Comparison of ENCODE assay signal across 11 cellular contexts in the genomic region with DNA sequence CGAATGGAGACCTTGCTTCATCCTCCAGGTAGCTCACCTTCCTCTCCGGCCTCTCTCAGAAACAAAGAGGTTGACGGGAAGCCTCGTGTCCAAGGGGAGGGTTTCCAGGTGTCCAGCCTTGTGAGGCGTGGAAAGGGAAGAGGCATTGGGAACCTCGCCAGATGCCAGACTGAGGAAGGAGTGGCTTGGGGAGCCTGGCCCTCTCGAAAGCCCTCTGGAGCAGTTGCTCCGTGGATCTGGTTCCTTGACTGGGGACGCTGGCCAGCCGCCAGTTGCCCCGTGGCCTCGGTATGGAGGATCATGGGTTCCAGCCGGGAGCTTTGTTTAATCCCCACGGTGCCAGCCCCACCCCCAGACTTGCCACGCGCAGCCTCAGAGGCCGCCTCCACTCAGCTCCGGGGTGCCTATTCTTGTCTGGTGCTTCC. TPM values are rescaled to one million over a fixed set of nuclear protein-coding genes. Genes with fewer than 3 reads are reported as not detected.
A peak's percentile ranks its signal among the peaks of the same experiment; 100 is the strongest.
DNase-seq lines count a peak whose midpoint lies in the region; ATAC-seq and TF ChIP-seq lines count a peak whose summit lies in the region.
"Had no signal": no experiment of that assay in that cellular context is flagged by ENCODE, and none has a peak within 500 bp of the region (broad histone marks: within the 10 kb centered on the region; RNA-seq: fewer than 3 reads in every experiment).

No MANE protein-coding gene starts in this region.

- H4K20me1 ChIP-seq in Karpas-422 (ENCODE audit: insufficient read depth, low read depth, low read length) = no peaks in the 10 kb centered on the region

- H3K4me1 ChIP-seq in upper lobe of left lung (peaks cover 17 to 29% (median 18%) of the 10 kb centered on the region in 4 donors), Karpas-422 (ENCODE audit: low read length) (no peaks in the 10 kb centered on the region)

- 33 to 47% methylated on average over 3 to 15 of the region's 18 CpGs for WGBS in upper lobe of left lung, 2 donors

- H3K27ac ChIP-seq in upper lobe of left lung (peak overlapping the region; percentile 67 to 83 (median 70)), Karpas-422 (ENCODE audit: low read length) (no peak overlapping the region)
- H3K27ac ChIP-seq: cardiac muscle cell had no signal

- no peak for TF ChIP-seq CTCF in choroid plexus epithelial cell (conservative IDR thresholded peaks at IDR 0.05; ENCODE audit: low read depth, low read length)
- no peak for TF ChIP-seq CTCF in upper lobe of left lung (IDR thresholded peaks at IDR 0.05)

- peak overlapping the region; percentile 28 for H3K4me3 ChIP-seq in choroid plexus epithelial cell (ENCODE audit: low read depth, low read length)
- H3K4me3 ChIP-seq in upper lobe of left lung = peak overlapping the region in 2 of 4 donors; percentile 23 to 33
- no peak overlapping the region for H3K4me3 ChIP-seq in Karpas-422 (ENCODE audit: low read length)
- H3K4me3 ChIP-seq: cardiac muscle cell had no signal

- H2AFZ ChIP-seq in Karpas-422 (ENCODE audit: low read length) = no peak overlapping the region

- DNase-seq in NCI-H146 (lab: John Stamatoyannopoulos, UW) (peak; percentile 44), NCI-H146 treated with DMSO at 0.1 percent for 48 hours (lab: John Stamatoyannopoulos, UW; ENCODE audit: unreplicated experiment) (no peak), choroid plexus epithelial cell (ENCODE audit: low read depth) (peak; percentile 22), midbrain (lab: John Stamatoyannopoulos, UW) (peak; percentile 22), upper lobe of left lung (peak; percentile 85 to 93), HCEC 1CT (no peak), RKO (ENCODE audit: low spot score) (no peak), Karpas-422 (no peak)
- DNase-seq: activated CD4-positive, alpha-beta memory T cell treated with anti-CD3 and anti-CD28 coated beads, Interleukin-2, amount 10 ng/mL, durations not matched to agents 7 days and 5 days; stimulated activated CD4-positive, alpha-beta T cell treated with anti-CD3 and anti-CD28 coated beads, Interleukin-2, amount 100 ng/mL, for 24 hours had no signal

- no peak overlapping the region for H3K4me2 ChIP-seq in Karpas-422 (ENCODE audit: low read depth, low read length, poor library complexity, severe bottlenecking)

- ATAC-seq in upper lobe of left lung (ENCODE audit: low FRiP score in 2 of 2) = peak; percentile 68 to 81

- H3K36me3 ChIP-seq in upper lobe of left lung = no peaks in the 10 kb centered on the region
- no peaks in the 10 kb centered on the region for H3K36me3 ChIP-seq in Karpas-422 (ENCODE audit: insufficient read depth, low read length)
- H3K36me3 ChIP-seq: cardiac muscle cell had no signal

- no peak overlapping the region for H3K9ac ChIP-seq in Karpas-422 (ENCODE audit: low read length)

- H3K9me3 ChIP-seq in upper lobe of left lung (no peaks in the 10 kb centered on the region), Karpas-422 (ENCODE audit: low read length) (no peaks in the 10 kb centered on the region)

- H3K27me3 ChIP-seq in upper lobe of left lung (no peaks in the 10 kb centered on the region), Karpas-422 (ENCODE audit: low read length) (no peaks in the 10 kb centered on the region)
- H3K27me3 ChIP-seq: cardiac muscle cell had no signal

- no peaks in the 10 kb centered on the region for H3K9me2 ChIP-seq in Karpas-422 (replicated peaks; ENCODE audit: insufficient read depth, low read length)

- no peaks in the 10 kb centered on the region for H3K79me2 ChIP-seq in Karpas-422 (ENCODE audit: low read length)

- peak in 1 of 4 donors; percentile 52 for TF ChIP-seq POLR2A in upper lobe of left lung (IDR thresholded peaks at IDR 0.05)

- peak in 1 of 4 donors; percentile 64 for TF ChIP-seq EP300 in upper lobe of left lung (IDR thresholded peaks at IDR 0.05)

RNA-seq across cellular contexts. Expression of gene SUN1, which starts 30.3 kb away (rescaled TPM):
- 100 to 1,000 TPM; 107 to 196 (median 127) TPM for total RNA-seq in upper lobe of left lung
- 39.6 and 62.1 TPM in 2 replicates for total RNA-seq in Karpas-422 (2014; rRNA removed; shearing (Covaris generic); ENCODE audit: low replicate concordance)

Comparison
In these comparisons a context has a peak if more than half of its experiments do, and no peak if none do; other contexts are left out.
1. DNase-seq: peak in NCI-H146 (single experiment), choroid plexus epithelial cell (single experiment), midbrain (single experiment) and upper lobe of left lung (2 of 2); none in NCI-H146 treated with DMSO at 0.1 percent for 48 hours (single experiment), HCEC 1CT (single experiment), RKO (single experiment) and Karpas-422 (single experiment).